In genomic region chrX:71195959-71196727, GRCh38 we compare ENCODE assay signal across 9 cellular contexts. TPM values are rescaled to one million over a fixed set of nuclear protein-coding genes. Genes with fewer than 3 reads are reported as not detected.
DNase-seq lines count a peak whose midpoint lies in the region; ATAC-seq and TF ChIP-seq lines count a peak whose summit lies in the region.
"Had no signal": no experiment of that assay in that cellular context is flagged by ENCODE, and none has a peak within 500 bp of the region (broad histone marks: within the 10 kb centered on the region; RNA-seq: fewer than 3 reads in every experiment).

No MANE protein-coding gene starts in this region.

- peak overlapping the region; percentile 84 for H3K4me3 Mint-ChIP-seq in CD4-positive, alpha-beta T cell
- H3K4me3 Mint-ChIP-seq in activated naive CD8-positive, alpha-beta T cell treated with anti-CD3 and anti-CD28 coated beads, Interleukin-2, amount 10 ng/mL, durations not matched to agents 7 days and 5 days, result peak overlapping the region; percentile 98
- H3K4me3 Mint-ChIP-seq in glutamatergic neuron (ENCODE audit: unreplicated experiment), result no peak overlapping the region

- H3K4me1 Mint-ChIP-seq in CD4-positive, alpha-beta T cell (ENCODE audit: low read depth), result peaks cover 39% of the 10 kb centered on the region
- H3K4me1 Mint-ChIP-seq in activated naive CD8-positive, alpha-beta T cell treated with anti-CD3 and anti-CD28 coated beads, Interleukin-2, amount 10 ng/mL, durations not matched to agents 7 days and 5 days, result peaks cover 17% of the 10 kb centered on the region
- H3K4me1 Mint-ChIP-seq in glutamatergic neuron (ENCODE audit: low read depth, unreplicated experiment), result no peaks in the 10 kb centered on the region

- no peak for TF ChIP-seq CTCF in CD4-positive, alpha-beta T cell (IDR thresholded peaks at IDR 0.05)
- no peak for TF ChIP-seq CTCF in glutamatergic neuron (IDR thresholded peaks at IDR 0.05; ENCODE audit: partially characterized antibody, unreplicated experiment)

- no peaks in the 10 kb centered on the region for H3K27me3 Mint-ChIP-seq in CD4-positive, alpha-beta T cell
- no peaks in the 10 kb centered on the region for H3K27me3 Mint-ChIP-seq in activated naive CD8-positive, alpha-beta T cell treated with anti-CD3 and anti-CD28 coated beads, Interleukin-2, amount 10 ng/mL, durations not matched to agents 7 days and 5 days
- peaks cover 3% of the 10 kb centered on the region for H3K27me3 Mint-ChIP-seq in glutamatergic neuron (ENCODE audit: unreplicated experiment)

- H3K36me3 Mint-ChIP-seq in CD4-positive, alpha-beta T cell (ENCODE audit: low read depth), result no peaks in the 10 kb centered on the region
- peaks cover 17% of the 10 kb centered on the region for H3K36me3 Mint-ChIP-seq in activated naive CD8-positive, alpha-beta T cell treated with anti-CD3 and anti-CD28 coated beads, Interleukin-2, amount 10 ng/mL, durations not matched to agents 7 days and 5 days
- H3K36me3 Mint-ChIP-seq in glutamatergic neuron (ENCODE audit: unreplicated experiment), result no peaks in the 10 kb centered on the region

- peak overlapping the region; percentile 33 for H3K27ac ChIP-seq in CD4-positive, alpha-beta T cell (ENCODE audit: low read depth, low read length)

- no peaks in the 10 kb centered on the region for H3K9me3 Mint-ChIP-seq in CD4-positive, alpha-beta T cell
- H3K9me3 Mint-ChIP-seq in activated naive CD8-positive, alpha-beta T cell treated with anti-CD3 and anti-CD28 coated beads, Interleukin-2, amount 10 ng/mL, durations not matched to agents 7 days and 5 days, result no peaks in the 10 kb centered on the region
- H3K9me3 Mint-ChIP-seq in glutamatergic neuron (ENCODE audit: unreplicated experiment), result no peaks in the 10 kb centered on the region

- ATAC-seq in CD4-positive, alpha-beta T cell (ENCODE audit: poor library complexity), result peak; percentile 64
- peak; percentile 48 for ATAC-seq in GM19025 (IDR thresholded peaks at IDR 0.05; ENCODE audit: low read depth, unreplicated experiment)
- ATAC-seq in HG03439 (IDR thresholded peaks at IDR 0.05; ENCODE audit: unreplicated experiment), result peak; percentile 63
- peak; percentile 68 for ATAC-seq in activated naive CD8-positive, alpha-beta T cell treated with anti-CD3 and anti-CD28 coated beads, Interleukin-2, amount 10 ng/mL, durations not matched to agents 7 days and 5 days (ENCODE audit: low read depth)

- intact Hi-C loops in CD4-positive, alpha-beta T cell (cut with DNase I, micrococcal nuclease), result no loop called here

- no peak for DNase-seq in CD4-positive, alpha-beta T cell
- DNase-seq in activated naive CD8-positive, alpha-beta T cell treated with anti-CD3 and anti-CD28 coated beads, Interleukin-2, amount 10 ng/mL, durations not matched to agents 7 days and 5 days, result no peak
- DNase-seq in dedifferentiated amniotic fluid mesenchymal stem cell (ENCODE audit: extremely low spot score) (no peak), glutamatergic neuron (no peak), DMS153 (lab: John Stamatoyannopoulos, UW) (no peak), AG08395 (ENCODE audit: low spot score) (no peak)

- H3K27ac Mint-ChIP-seq in CD4-positive, alpha-beta T cell, result peak overlapping the region; percentile 75
- H3K27ac Mint-ChIP-seq in activated naive CD8-positive, alpha-beta T cell treated with anti-CD3 and anti-CD28 coated beads, Interleukin-2, amount 10 ng/mL, durations not matched to agents 7 days and 5 days, result peak overlapping the region; percentile 96
- H3K27ac Mint-ChIP-seq in glutamatergic neuron (ENCODE audit: unreplicated experiment), result no peak overlapping the region

- CTCF ChIA-PET in CD4-positive, alpha-beta T cell (lab: Charles Lee), result interaction anchor here (0.6 kb wide), 1 partner anchor 87 kb away, joined by 4 read pairs; the partner anchor contains the start of gene NONO

- no peaks in the 10 kb centered on the region for H3K9me3 ChIP-seq in CD4-positive, alpha-beta T cell (ENCODE audit: control insufficient read depth, low read length)

- no peaks in the 10 kb centered on the region for H3K27me3 ChIP-seq in CD4-positive, alpha-beta T cell (ENCODE audit: control insufficient read depth, insufficient read depth, low read length)

- POLR2A ChIA-PET in CD4-positive, alpha-beta T cell (lab: Charles Lee), result interaction anchor here (0.6 to 4.1 kb wide), 6 partner anchors 14 to 170 kb away, joined by 3 to 29 read pairs (median 11); partner anchors contain the start of genes NONO, SNX12 and TAF1
- POLR2A ChIA-PET in activated naive CD8-positive, alpha-beta T cell treated with anti-CD3 and anti-CD28 coated beads, Interleukin-2, amount 10 ng/mL, durations not matched to agents 7 days and 5 days (lab: Charles Lee), result interaction anchor here (0.6 to 3.6 kb wide), 9 partner anchors 11 to 338 kb away, joined by 3 to 48 read pairs (median 4); partner anchors contain the start of genes NONO and TAF1

RNA-seq across cellular contexts. Expression of gene GJB1, which starts 26.9 kb away (rescaled TPM):
- total RNA-seq in CD4-positive, alpha-beta T cell, result not detected
- under 1 TPM in 1 of 2 experiments, not detected in 1; 0.26 TPM for total RNA-seq in activated naive CD8-positive, alpha-beta T cell treated with anti-CD3 and anti-CD28 coated beads, Interleukin-2, amount 10 ng/mL, durations not matched to agents 7 days and 5 days
- not detected for total RNA-seq in glutamatergic neuron (ENCODE audit: unreplicated experiment)
- total RNA-seq: glomerular endothelial cell had no signal

RNA-seq across cellular contexts. Expression of gene NLGN3, which starts 51.5 kb away (rescaled TPM):
- 1 to 10 TPM; 3.4 to 4.3 TPM for total RNA-seq in CD4-positive, alpha-beta T cell
- 1 to 10 TPM; 1.4 to 1.9 TPM for total RNA-seq in activated naive CD8-positive, alpha-beta T cell treated with anti-CD3 and anti-CD28 coated beads, Interleukin-2, amount 10 ng/mL, durations not matched to agents 7 days and 5 days
- 3.1 TPM for total RNA-seq in glutamatergic neuron (ENCODE audit: unreplicated experiment)

RNA-seq across cellular contexts. Expression of gene ZMYM3, which starts 57.8 kb away (rescaled TPM):
- total RNA-seq in CD4-positive, alpha-beta T cell, result 10 to 100 TPM; 16.7 to 17.6 TPM
- 10 to 100 TPM; 38.9 to 39.3 TPM for total RNA-seq in activated naive CD8-positive, alpha-beta T cell treated with anti-CD3 and anti-CD28 coated beads, Interleukin-2, amount 10 ng/mL, durations not matched to agents 7 days and 5 days
- 44.2 TPM for total RNA-seq in glutamatergic neuron (ENCODE audit: unreplicated experiment)
